In genomic region chr7:14936530-14936929, GRCh38 we compare ENCODE assay signal across 1 cellular context.
TF ChIP-seq lines count a peak whose summit lies in the region.

No MANE protein-coding gene starts in this region.

TF ChIP-seq in H1, 55 proteins besides CTCF, POLR2A, EP300 and RAD21:
- TF ChIP-seq JUN (IDR thresholded peaks at IDR 0.05; ENCODE audit: low read depth, low read length) (no peak), CHD7 (IDR thresholded peaks at IDR 0.05; ENCODE audit: insufficient replicate concordance, low read length) (no peak), SP1 (IDR thresholded peaks at IDR 0.05; ENCODE audit: low read depth, low read length) (no peak), SUZ12 (IDR thresholded peaks at IDR 0.05; ENCODE audit: low read length) (no peak), KDM1A (IDR thresholded peaks at IDR 0.05; ENCODE audit: borderline replicate concordance, low read length) (no peak), EGR1 (IDR thresholded peaks at IDR 0.05; ENCODE audit: borderline replicate concordance, low read depth, low read length) (no peak)
TF ChIP-seq in H1: peak in this region for 0.
